ENCODE assay signal across 1 cellular context in genomic region chr20:38299963-38300362, GRCh38.
TF ChIP-seq lines count a peak whose summit lies in the region.

No MANE protein-coding gene starts in this region.

TF ChIP-seq in GM23338, 12 proteins besides CTCF, POLR2A, EP300 and RAD21 (continued from another document):
- TF ChIP-seq ZNF331 (CRISPR knock-in tag; IDR thresholded peaks at IDR 0.05; ENCODE audit: low read depth) (no peak), POLR2AphosphoS5 (IDR thresholded peaks at IDR 0.05; ENCODE audit: low read depth) (no peak), STAT1 (IDR thresholded peaks at IDR 0.05; ENCODE audit: unreplicated experiment) (no peak), REST (IDR thresholded peaks at IDR 0.05; ENCODE audit: unreplicated experiment) (no peak), NANOG (IDR thresholded peaks at IDR 0.05; ENCODE audit: borderline replicate concordance) (no peak), ZNF462 (CRISPR knock-in tag; IDR thresholded peaks at IDR 0.05) (no peak), CREB1 (CRISPR knock-in tag; IDR thresholded peaks at IDR 0.05; ENCODE audit: low read depth) (no peak), ETS1 (IDR thresholded peaks at IDR 0.05) (no peak)
